1 cellular context compared by ENCODE assay signal in the genomic region with DNA sequence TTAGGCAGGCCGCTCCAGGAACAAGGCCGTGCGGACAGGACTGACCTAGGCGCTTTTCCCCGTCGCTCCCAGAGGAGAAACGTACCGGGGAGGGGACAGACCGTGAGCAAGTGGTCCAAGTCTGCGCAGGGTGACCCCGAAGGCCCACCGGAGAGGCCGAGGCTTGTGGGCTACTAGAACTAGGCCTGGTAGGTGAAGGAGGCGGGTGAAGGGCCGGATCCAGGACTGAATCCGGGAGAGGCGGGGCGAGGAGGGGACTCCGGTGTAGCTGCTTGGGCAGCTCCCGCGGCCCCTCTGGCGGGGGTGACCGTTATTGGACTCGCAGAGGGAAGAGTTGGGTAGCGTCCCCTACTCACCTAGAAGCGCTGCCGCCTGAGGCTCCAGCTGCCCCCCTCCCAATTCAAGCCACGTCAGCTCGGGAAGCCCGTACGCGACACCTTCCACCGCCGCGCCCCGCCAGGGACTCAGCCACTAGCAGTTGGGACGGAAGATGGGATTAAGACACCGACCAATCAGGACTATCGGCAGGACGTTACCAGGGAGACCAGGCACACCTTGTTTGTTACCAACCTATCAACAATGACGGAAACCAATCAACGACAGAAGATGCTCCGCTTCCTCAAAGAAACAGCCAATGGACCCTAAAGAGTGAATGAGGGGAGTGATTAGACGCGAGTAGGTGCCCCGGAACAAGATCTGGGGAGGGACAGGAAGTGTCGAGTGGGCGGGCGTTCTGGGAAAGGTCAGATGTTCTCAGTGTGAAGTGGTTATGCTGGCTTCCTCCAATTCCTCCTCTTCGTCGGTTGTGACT.
TF ChIP-seq lines count a peak whose summit lies in the region.

A gene with protein sequence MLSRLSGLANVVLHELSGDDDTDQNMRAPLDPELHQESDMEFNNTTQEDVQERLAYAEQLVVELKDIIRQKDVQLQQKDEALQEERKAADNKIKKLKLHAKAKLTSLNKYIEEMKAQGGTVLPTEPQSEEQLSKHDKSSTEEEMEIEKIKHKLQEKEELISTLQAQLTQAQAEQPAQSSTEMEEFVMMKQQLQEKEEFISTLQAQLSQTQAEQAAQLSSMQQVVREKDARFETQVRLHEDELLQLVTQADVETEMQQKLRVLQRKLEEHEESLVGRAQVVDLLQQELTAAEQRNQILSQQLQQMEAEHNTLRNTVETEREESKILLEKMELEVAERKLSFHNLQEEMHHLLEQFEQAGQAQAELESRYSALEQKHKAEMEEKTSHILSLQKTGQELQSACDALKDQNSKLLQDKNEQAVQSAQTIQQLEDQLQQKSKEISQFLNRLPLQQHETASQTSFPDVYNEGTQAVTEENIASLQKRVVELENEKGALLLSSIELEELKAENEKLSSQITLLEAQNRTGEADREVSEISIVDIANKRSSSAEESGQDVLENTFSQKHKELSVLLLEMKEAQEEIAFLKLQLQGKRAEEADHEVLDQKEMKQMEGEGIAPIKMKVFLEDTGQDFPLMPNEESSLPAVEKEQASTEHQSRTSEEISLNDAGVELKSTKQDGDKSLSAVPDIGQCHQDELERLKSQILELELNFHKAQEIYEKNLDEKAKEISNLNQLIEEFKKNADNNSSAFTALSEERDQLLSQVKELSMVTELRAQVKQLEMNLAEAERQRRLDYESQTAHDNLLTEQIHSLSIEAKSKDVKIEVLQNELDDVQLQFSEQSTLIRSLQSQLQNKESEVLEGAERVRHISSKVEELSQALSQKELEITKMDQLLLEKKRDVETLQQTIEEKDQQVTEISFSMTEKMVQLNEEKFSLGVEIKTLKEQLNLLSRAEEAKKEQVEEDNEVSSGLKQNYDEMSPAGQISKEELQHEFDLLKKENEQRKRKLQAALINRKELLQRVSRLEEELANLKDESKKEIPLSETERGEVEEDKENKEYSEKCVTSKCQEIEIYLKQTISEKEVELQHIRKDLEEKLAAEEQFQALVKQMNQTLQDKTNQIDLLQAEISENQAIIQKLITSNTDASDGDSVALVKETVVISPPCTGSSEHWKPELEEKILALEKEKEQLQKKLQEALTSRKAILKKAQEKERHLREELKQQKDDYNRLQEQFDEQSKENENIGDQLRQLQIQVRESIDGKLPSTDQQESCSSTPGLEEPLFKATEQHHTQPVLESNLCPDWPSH (N-terminal part only) (minus strand): TSS at position 466 of the 811 bp plus-strand sequence. CDS start 18,770 bp downstream, outside the sequence.

TF ChIP-seq in HepG2, 621 proteins besides CTCF, POLR2A, EP300 and RAD21 (continued from another document and continues in another):
- TF ChIP-seq, protein P1, sequence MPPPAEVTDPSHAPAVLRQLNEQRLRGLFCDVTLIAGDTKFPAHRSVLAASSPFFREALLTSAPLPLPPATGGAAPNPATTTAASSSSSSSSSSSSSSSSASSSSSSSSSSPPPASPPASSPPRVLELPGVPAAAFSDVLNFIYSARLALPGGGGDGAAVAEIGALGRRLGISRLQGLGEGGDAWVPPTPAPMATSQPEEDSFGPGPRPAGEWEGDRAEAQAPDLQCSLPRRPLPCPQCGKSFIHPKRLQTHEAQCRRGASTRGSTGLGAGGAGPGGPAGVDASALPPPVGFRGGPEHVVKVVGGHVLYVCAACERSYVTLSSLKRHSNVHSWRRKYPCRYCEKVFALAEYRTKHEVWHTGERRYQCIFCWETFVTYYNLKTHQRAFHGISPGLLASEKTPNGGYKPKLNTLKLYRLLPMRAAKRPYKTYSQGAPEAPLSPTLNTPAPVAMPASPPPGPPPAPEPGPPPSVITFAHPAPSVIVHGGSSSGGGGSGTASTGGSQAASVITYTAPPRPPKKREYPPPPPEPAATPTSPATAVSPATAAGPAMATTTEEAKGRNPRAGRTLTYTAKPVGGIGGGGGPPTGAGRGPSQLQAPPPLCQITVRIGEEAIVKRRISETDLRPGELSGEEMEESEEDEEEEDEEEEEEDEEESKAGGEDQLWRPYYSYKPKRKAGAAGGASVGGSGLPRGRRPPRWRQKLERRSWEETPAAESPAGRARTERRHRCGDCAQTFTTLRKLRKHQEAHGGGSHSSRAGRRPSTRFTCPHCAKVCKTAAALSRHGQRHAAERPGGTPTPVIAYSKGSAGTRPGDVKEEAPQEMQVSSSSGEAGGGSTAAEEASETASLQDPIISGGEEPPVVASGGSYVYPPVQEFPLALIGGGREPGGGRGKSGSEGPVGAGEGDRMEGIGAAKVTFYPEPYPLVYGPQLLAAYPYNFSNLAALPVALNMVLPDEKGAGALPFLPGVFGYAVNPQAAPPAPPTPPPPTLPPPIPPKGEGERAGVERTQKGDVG (CRISPR knock-in tag; IDR thresholded peaks at IDR 0.05; ENCODE audit: borderline replicate concordance): no peak
- TF ChIP-seq GATA4 (IDR thresholded peaks at IDR 0.05; ENCODE audit: borderline replicate concordance, low read depth) (peak; percentile 66; the same call in 1 of the 2 replicates), MZF1 (CRISPR knock-in tag; IDR thresholded peaks at IDR 0.05; ENCODE audit: borderline replicate concordance) (peak; percentile 6; the same call in 1 of the 2 replicates), ZNF773 (CRISPR knock-in tag; IDR thresholded peaks at IDR 0.05; ENCODE audit: borderline replicate concordance) (no peak; the same call in 1 of the 2 replicates), ZNF784 (CRISPR knock-in tag; IDR thresholded peaks at IDR 0.05; ENCODE audit: borderline replicate concordance) (peak; percentile 67), ZNF576 (CRISPR knock-in tag; IDR thresholded peaks at IDR 0.05) (0 out of 2 replicates have a peak, but pooled peaks have one; percentile 46), ZNF317 (CRISPR knock-in tag; IDR thresholded peaks at IDR 0.05) (0 out of 2 replicates have a peak, but pooled peaks have one; percentile 55), ZNF18 (CRISPR knock-in tag; IDR thresholded peaks at IDR 0.05; ENCODE audit: insufficient replicate concordance) (no peak), ZNF136 (CRISPR knock-in tag; IDR thresholded peaks at IDR 0.05; ENCODE audit: low read depth) (no peak), ISX (CRISPR knock-in tag; conservative IDR thresholded peaks at IDR 0.05) (no peak), ZBTB42 (CRISPR knock-in tag; IDR thresholded peaks at IDR 0.05) (no peak; the same call in 1 of the 2 replicates), XRCC5 (optimal IDR thresholded peaks at IDR 0.05; ENCODE audit: low read length) (peak; percentile 15), THAP8 (CRISPR knock-in tag; IDR thresholded peaks at IDR 0.05; ENCODE audit: borderline replicate concordance) (peak; percentile 79; the same call in 1 of the 2 replicates), ZNF652 (CRISPR knock-in tag; IDR thresholded peaks at IDR 0.05; ENCODE audit: borderline replicate concordance, low read depth) (no peak; the same call in 1 of the 2 replicates), ZNF777 (CRISPR knock-in tag; IDR thresholded peaks at IDR 0.05) (0 out of 2 replicates have a peak, but pooled peaks have one; percentile 17), TEAD3 (CRISPR knock-in tag; optimal IDR thresholded peaks at IDR 0.05; ENCODE audit: borderline replicate concordance) (peak; percentile 57), ETV6 (CRISPR knock-in tag; conservative IDR thresholded peaks at IDR 0.05) (no peak), DNMT1 (CRISPR knock-in tag; IDR thresholded peaks at IDR 0.05) (no peak; the same call in 1 of the 2 replicates), KDM4B (CRISPR knock-in tag; IDR thresholded peaks at IDR 0.05) (no peak), ARNTL (CRISPR knock-in tag; IDR thresholded peaks at IDR 0.05) (peak; percentile 17; the same call in 1 of the 2 replicates)
- TF ChIP-seq, protein P2, sequence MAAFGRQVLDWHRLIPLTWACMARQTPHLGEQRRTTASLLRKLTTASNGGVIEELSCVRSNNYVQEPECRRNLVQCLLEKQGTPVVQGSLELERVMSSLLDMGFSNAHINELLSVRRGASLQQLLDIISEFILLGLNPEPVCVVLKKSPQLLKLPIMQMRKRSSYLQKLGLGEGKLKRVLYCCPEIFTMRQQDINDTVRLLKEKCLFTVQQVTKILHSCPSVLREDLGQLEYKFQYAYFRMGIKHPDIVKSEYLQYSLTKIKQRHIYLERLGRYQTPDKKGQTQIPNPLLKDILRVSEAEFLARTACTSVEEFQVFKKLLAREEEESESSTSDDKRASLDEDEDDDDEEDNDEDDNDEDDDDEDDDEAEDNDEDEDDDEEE (CRISPR knock-in tag; IDR thresholded peaks at IDR 0.05): no peak
- TF ChIP-seq, protein P3, sequence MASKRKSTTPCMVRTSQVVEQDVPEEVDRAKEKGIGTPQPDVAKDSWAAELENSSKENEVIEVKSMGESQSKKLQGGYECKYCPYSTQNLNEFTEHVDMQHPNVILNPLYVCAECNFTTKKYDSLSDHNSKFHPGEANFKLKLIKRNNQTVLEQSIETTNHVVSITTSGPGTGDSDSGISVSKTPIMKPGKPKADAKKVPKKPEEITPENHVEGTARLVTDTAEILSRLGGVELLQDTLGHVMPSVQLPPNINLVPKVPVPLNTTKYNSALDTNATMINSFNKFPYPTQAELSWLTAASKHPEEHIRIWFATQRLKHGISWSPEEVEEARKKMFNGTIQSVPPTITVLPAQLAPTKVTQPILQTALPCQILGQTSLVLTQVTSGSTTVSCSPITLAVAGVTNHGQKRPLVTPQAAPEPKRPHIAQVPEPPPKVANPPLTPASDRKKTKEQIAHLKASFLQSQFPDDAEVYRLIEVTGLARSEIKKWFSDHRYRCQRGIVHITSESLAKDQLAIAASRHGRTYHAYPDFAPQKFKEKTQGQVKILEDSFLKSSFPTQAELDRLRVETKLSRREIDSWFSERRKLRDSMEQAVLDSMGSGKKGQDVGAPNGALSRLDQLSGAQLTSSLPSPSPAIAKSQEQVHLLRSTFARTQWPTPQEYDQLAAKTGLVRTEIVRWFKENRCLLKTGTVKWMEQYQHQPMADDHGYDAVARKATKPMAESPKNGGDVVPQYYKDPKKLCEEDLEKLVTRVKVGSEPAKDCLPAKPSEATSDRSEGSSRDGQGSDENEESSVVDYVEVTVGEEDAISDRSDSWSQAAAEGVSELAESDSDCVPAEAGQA (IDR thresholded peaks at IDR 0.05; ENCODE audit: low read depth): peak; percentile 49; the same call in 1 of the 2 replicates
- TF ChIP-seq, protein P3 (CRISPR knock-in tag; IDR thresholded peaks at IDR 0.05; ENCODE audit: borderline replicate concordance): no peak
- TF ChIP-seq, protein P4, sequence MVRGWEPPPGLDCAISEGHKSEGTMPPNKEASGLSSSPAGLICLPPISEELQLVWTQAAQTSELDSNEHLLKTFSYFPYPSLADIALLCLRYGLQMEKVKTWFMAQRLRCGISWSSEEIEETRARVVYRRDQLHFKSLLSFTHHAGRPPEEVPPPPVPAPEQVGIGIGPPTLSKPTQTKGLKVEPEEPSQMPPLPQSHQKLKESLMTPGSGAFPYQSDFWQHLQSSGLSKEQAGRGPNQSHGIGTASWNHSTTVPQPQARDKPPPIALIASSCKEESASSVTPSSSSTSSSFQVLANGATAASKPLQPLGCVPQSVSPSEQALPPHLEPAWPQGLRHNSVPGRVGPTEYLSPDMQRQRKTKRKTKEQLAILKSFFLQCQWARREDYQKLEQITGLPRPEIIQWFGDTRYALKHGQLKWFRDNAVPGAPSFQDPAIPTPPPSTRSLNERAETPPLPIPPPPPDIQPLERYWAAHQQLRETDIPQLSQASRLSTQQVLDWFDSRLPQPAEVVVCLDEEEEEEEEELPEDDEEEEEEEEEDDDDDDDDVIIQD (CRISPR knock-in tag; IDR thresholded peaks at IDR 0.05; ENCODE audit: low read depth): peak; percentile 58
